In genomic region chr17:6558932-6559752, GRCh38 we compare ENCODE assay signal across 21 cellular contexts. TPM values are rescaled to one million over a fixed set of nuclear protein-coding genes. Genes with fewer than 3 reads are reported as not detected.
DNase-seq lines count a peak whose midpoint lies in the region; ATAC-seq and TF ChIP-seq lines count a peak whose summit lies in the region.
"Had no signal": no experiment of that assay in that cellular context is flagged by ENCODE, and none has a peak within 500 bp of the region (broad histone marks: within the 10 kb centered on the region; RNA-seq: fewer than 3 reads in every experiment).

No MANE protein-coding gene starts in this region.

- peaks cover 45% of the 10 kb centered on the region for H3K27me3 Mint-ChIP-seq in GM23338 (ENCODE audit: insufficient read depth, low read depth, poor library complexity)

- peak in 1 of 2 experiments; percentile 45; a peak in 2 of 4 replicates for TF ChIP-seq CTCF in GM23338 (conservative IDR thresholded peaks at IDR 0.05; ENCODE audit: low read depth in 2 of 2)
- TF ChIP-seq CTCF in RWPE1 (conservative IDR thresholded peaks at IDR 0.05; ENCODE audit: low read depth), result no peak
- no peak for TF ChIP-seq CTCF in gastroesophageal sphincter (IDR thresholded peaks at IDR 0.05)
- peak in 4 of 11 experiments; percentile 7 to 24 (median 15) for TF ChIP-seq CTCF in spleen (IDR thresholded peaks at IDR 0.05 in 8 of 11, conservative IDR thresholded peaks at IDR 0.05 in 3 of 11)

- TF ChIP-seq EP300 in gastroesophageal sphincter (IDR thresholded peaks at IDR 0.05), result no peak

- H3K79me2 ChIP-seq in GM23338 (replicated peaks; ENCODE audit: insufficient read depth), result no peaks in the 10 kb centered on the region

- H3K9me2 ChIP-seq in GM23338 (ENCODE audit: insufficient read depth), result no peaks in the 10 kb centered on the region

- H3K9me3 Mint-ChIP-seq in GM23338, result no peaks in the 10 kb centered on the region
- H3K9me3 Mint-ChIP-seq: activated CD4-positive, alpha-beta T cell treated with anti-CD3 and anti-CD28 coated beads, Interleukin-2, amount 10 ng/mL, durations not matched to agents 7 days and 5 days; stimulated activated naive B cell treated with anti-CD40 and anti-IgM and Interleukin-4, amounts not matched to agents 10 μg/mL and 1 μg/mL and 100 μg/mL, for 72 hours had no signal

- H3K9me3 ChIP-seq in gastroesophageal sphincter, result no peaks in the 10 kb centered on the region
- no peaks in the 10 kb centered on the region for H3K9me3 ChIP-seq in spleen
- H3K9me3 ChIP-seq: right atrium auricular region, thyroid gland had no signal

- CTCF ChIA-PET in RWPE1 (lab: Yijun Ruan, JAX), result interaction anchor here (0.8 to 1.4 kb wide), 2 partner anchors 86 to 88 kb away, joined by 3 to 8 read pairs; no protein-coding TSS in a partner anchor

- H3K36me3 Mint-ChIP-seq in GM23338 (ENCODE audit: low read depth), result no peaks in the 10 kb centered on the region

- H3K27me3 ChIP-seq in GM23338 (ENCODE audit: insufficient read depth) (peaks cover 39% of the 10 kb centered on the region), gastroesophageal sphincter (peaks cover 11% of the 10 kb centered on the region), spleen (replicated peaks in 1 of 7) (peaks cover 0 to 47% (median 18%) of the 10 kb centered on the region in 7 donors)
- H3K27me3 ChIP-seq: thyroid gland had no signal

- no peak overlapping the region for H2AFZ ChIP-seq in GM23338

- no peak overlapping the region for H3K27ac Mint-ChIP-seq in GM23338
- H3K27ac Mint-ChIP-seq: activated CD4-positive, alpha-beta T cell treated with anti-CD3 and anti-CD28 coated beads, Interleukin-2, amount 10 ng/mL, durations not matched to agents 7 days and 5 days; stimulated activated naive B cell treated with anti-CD40 and anti-IgM and Interleukin-4, amounts not matched to agents 10 μg/mL and 1 μg/mL and 100 μg/mL, for 72 hours had no signal

- no peaks in the 10 kb centered on the region for H3K36me3 ChIP-seq in GM23338 (ENCODE audit: insufficient read depth)
- H3K36me3 ChIP-seq in gastroesophageal sphincter, result no peaks in the 10 kb centered on the region
- H3K36me3 ChIP-seq in spleen, result no peaks in the 10 kb centered on the region
- H3K36me3 ChIP-seq: right atrium auricular region, thyroid gland had no signal

- TF ChIP-seq POLR2A in gastroesophageal sphincter (IDR thresholded peaks at IDR 0.05), result no peak
- TF ChIP-seq POLR2A in spleen (IDR thresholded peaks at IDR 0.05), result peak in 1 of 3 donors; percentile 62

- H3K4me2 ChIP-seq in GM23338, result no peak overlapping the region

- POLR2A ChIA-PET in RWPE1 (lab: Yijun Ruan, JAX; ENCODE audit: low non-redundant PET), result no interaction called here

- H3K4me3 ChIP-seq in GM23338 (no peak overlapping the region), gastroesophageal sphincter (no peak overlapping the region), spleen (peak overlapping the region in 1 of 8 donors; percentile 82)
- H3K4me3 ChIP-seq: right atrium auricular region, thyroid gland had no signal

- H3K27ac ChIP-seq in GM23338 (ENCODE audit: low read depth), result no peak overlapping the region
- peak overlapping the region; percentile 100 for H3K27ac ChIP-seq in RWPE1
- H3K27ac ChIP-seq in gastroesophageal sphincter, result peak overlapping the region in 3 of 4 donors; percentile 15 to 49 (median 45)
- H3K27ac ChIP-seq in spleen, result peak overlapping the region; percentile 74 to 89 (median 84)
- H3K27ac ChIP-seq: right atrium auricular region, thyroid gland had no signal

- H3F3A ChIP-seq in GM23338 (replicated peaks; ENCODE audit: low read depth), result 0 out of 2 replicates have a peak, but pooled peaks cover 5% of the 10 kb centered on the region

- no peaks in the 10 kb centered on the region for H4K20me1 ChIP-seq in GM23338 (replicated peaks; ENCODE audit: insufficient read depth)

- no peak overlapping the region for H3K4me3 Mint-ChIP-seq in GM23338
- H3K4me3 Mint-ChIP-seq: activated CD4-positive, alpha-beta T cell treated with anti-CD3 and anti-CD28 coated beads, Interleukin-2, amount 10 ng/mL, durations not matched to agents 7 days and 5 days; stimulated activated naive B cell treated with anti-CD40 and anti-IgM and Interleukin-4, amounts not matched to agents 10 μg/mL and 1 μg/mL and 100 μg/mL, for 72 hours had no signal

- WGBS in gastroesophageal sphincter (ENCODE audit: low coverage in 1 of 2), 2 donors, result 74% methylated on average over 10 of the region's 11 CpGs; no CpG with 5 or more reads in 1 of the 2 donors
- WGBS in spleen, 5 donors, result 59 to 72% (median 66%) methylated on average over 10 to 11 of the region's 11 CpGs

- intact Hi-C loops in spleen (cut with DNase I; ENCODE audit: low total_unique reads), result loop anchor here (5.0 kb wide), 1 partner anchor 87 kb away; no protein-coding TSS in a partner anchor

- H3K4me1 ChIP-seq in GM23338 (ENCODE audit: insufficient read depth), result peaks cover 10% of the 10 kb centered on the region; the same call in 1 of the 2 replicates
- peaks cover 0 to 40% (median 11%) of the 10 kb centered on the region in 3 donors for H3K4me1 ChIP-seq in gastroesophageal sphincter
- peaks cover 0 to 59% (median 40%) of the 10 kb centered on the region in 6 donors for H3K4me1 ChIP-seq in spleen

- peak; percentile 28 for DNase-seq in GM23338 (ENCODE audit: low spot score)
- no peak for DNase-seq in RWPE1 (ENCODE audit: low spot score)
- peak; percentile 75 for DNase-seq in spleen
- no peak for DNase-seq in activated CD8-positive, alpha-beta memory T cell treated with anti-CD3 and anti-CD28 coated beads for 24 hours
- no peak for DNase-seq in NCI-H1105 (lab: John Stamatoyannopoulos, UW)
- DNase-seq: activated CD4-positive, alpha-beta T cell treated with anti-CD3 and anti-CD28 coated beads, Interleukin-2, amount 10 ng/mL, durations not matched to agents 7 days and 5 days; activated CD8-positive, alpha-beta memory T cell treated with anti-CD3 and anti-CD28 coated beads, Interleukin-2, amount 50 U/mL, for 4 hours; activated gamma-delta T cell treated with Interleukin-2 at 50 U/mL for 16 hours; amniotic stem cell; central memory CD4-positive, alpha-beta T cell; effector memory CD4-positive, alpha-beta T cell; glutamatergic neuron; left ventricle myocardium superior; MM.1S; NCI-H1930; occipital lobe; stimulated activated naive B cell treated with anti-CD40 and anti-IgM and Interleukin-4, amounts not matched to agents 10 μg/mL and 1 μg/mL and 100 μg/mL, for 72 hours; thyroid gland had no signal

- H3K4me1 Mint-ChIP-seq in GM23338, result peaks cover 13% of the 10 kb centered on the region

- no peak for ATAC-seq in GM23338
- no peak for ATAC-seq in gastroesophageal sphincter
- no peak for ATAC-seq in GM18870 (IDR thresholded peaks at IDR 0.05; ENCODE audit: unreplicated experiment)
- ATAC-seq: left ventricle myocardium superior had no signal

RNA-seq across cellular contexts. Expression of gene PITPNM3, which starts 2.8 kb away (rescaled TPM):
- 1.5 and 2.2 TPM in 2 replicates for total RNA-seq in GM23338 (2014; rRNA removed; shearing (Covaris generic))
- polyA plus RNA-seq in GM23338 (2016; fragmentation: Nextera tagmentation; extraction: Ambion mirVana), result 0.68 and 1.0 TPM in 2 replicates
- total RNA-seq in gastroesophageal sphincter, result 10 to 100 TPM; 23.3 to 87.7 (median 47.8) TPM
- total RNA-seq in spleen, result 100 to 1,000 TPM in 6 of 7 donors, 10 to 100 TPM in 1; 51.9 to 215 (median 140) TPM
- polyA plus RNA-seq in spleen, result 10 to 100 TPM in 1 of 3 donors, 1 to 10 TPM in 2; 5.4 to 63.3 (median 9.1) TPM

Comparison
In these comparisons a context has a peak if more than half of its experiments do, and no peak if none do; other contexts are left out.
1. DNase-seq: peak in GM23338 (single experiment) and spleen (single experiment); none in RWPE1 (single experiment), activated CD8-positive, alpha-beta memory T cell treated with anti-CD3 and anti-CD28 coated beads for 24 hours (single experiment) and NCI-H1105 (single experiment).